ENCODE assay signal across 13 cellular contexts in genomic region chr13:41897126-41897525, GRCh38.
DNase-seq lines count a peak whose midpoint lies in the region; ATAC-seq, FAIRE-seq and TF ChIP-seq lines count a peak whose summit lies in the region.
"Had no signal": no experiment of that assay in that cellular context is flagged by ENCODE, and none has a peak within 500 bp of the region (broad histone marks: within the 10 kb centered on the region; RNA-seq: fewer than 3 reads in every experiment).

No MANE protein-coding gene starts in this region.

- no TSS peak for BruUV-seq in HepG2 (replicated peaks; lab: Mats Ljungman, UMichigan)
- no TSS peak for BruUV-seq in OCI-LY7 (replicated peaks; lab: Mats Ljungman, UMichigan)

- intact Hi-C loops in HepG2 (cut with micrococcal nuclease; ENCODE audit: unreplicated experiment), result no loop called here
- intact Hi-C loops in OCI-LY7 (cut with micrococcal nuclease; ENCODE audit: unreplicated experiment), result no loop called here

- H3K4me2 ChIP-seq in astrocyte (ENCODE audit: low read length) (no peak overlapping the region), HepG2 (ENCODE audit: low read depth, low read length) (no peak overlapping the region), OCI-LY7 (ENCODE audit: low read length) (no peak overlapping the region)
- H3K4me2 ChIP-seq: GM23338 had no signal

- peaks cover 7% of the 10 kb centered on the region for H3K36me3 Mint-ChIP-seq in astrocyte (ENCODE audit: low read depth, unreplicated experiment)

- H3K27me3 ChIP-seq in astrocyte (ENCODE audit: insufficient read depth, low read length) (no peaks in the 10 kb centered on the region), HepG2 (ENCODE audit: control insufficient read depth in 1 of 2, insufficient read depth in 2 of 2, low read length in 2 of 2) (no peaks in the 10 kb centered on the region)

- in situ Hi-C loops in HepG2 (cut with HindIII; ENCODE audit: extremely low pct_ligation_motif_present, low pct_unique_long_range_greater_than_20kb), result no loop called here

- POLR2A ChIA-PET in HepG2 (lab: Yijun Ruan, JAX) (no interaction called here), OCI-LY7 (lab: Charles Lee) (interaction anchor here (0.6 to 1.4 kb wide), 8 partner anchors 15 to 711 kb away, joined by 3 to 6 read pairs (median 4); partner anchors contain the start of gene VWA8)

- CTCF ChIA-PET in HepG2 (lab: Yijun Ruan, JAX; ENCODE audit: low intra/inter-chr PET ratio, low total read pairs), result no interaction called here
- CTCF ChIA-PET in OCI-LY7 (lab: Charles Lee; ENCODE audit: unreplicated experiment), result no interaction called here

- H3K27ac ChIP-seq in astrocyte (ENCODE audit: low read depth, low read length) (no peak overlapping the region), HepG2 (ENCODE audit: extremely low read length, insufficient read depth, low read length) (no peak overlapping the region), OCI-LY7 (ENCODE audit: low read depth, low read length, poor library complexity, severe bottlenecking) (no peak overlapping the region)

- H3K4me1 ChIP-seq in astrocyte (ENCODE audit: insufficient read depth, low read length), result no peaks in the 10 kb centered on the region
- peaks cover 10% of the 10 kb centered on the region for H3K4me1 ChIP-seq in HepG2 (ENCODE audit: insufficient read depth, low read length)
- no peaks in the 10 kb centered on the region for H3K4me1 ChIP-seq in OCI-LY7 (ENCODE audit: insufficient read depth, low read length, poor library complexity, severe bottlenecking)

- WGBS in HepG2 (ENCODE audit: low lambda C conversion rate), result 96% methylated on average over 2 of the region's 2 CpGs

- no peaks in the 10 kb centered on the region for H3K27me3 Mint-ChIP-seq in astrocyte (ENCODE audit: low read depth, unreplicated experiment)
- H3K27me3 Mint-ChIP-seq: B cell; CD4-positive, alpha-beta T cell had no signal

- TF ChIP-seq RAD21 in HepG2 (CRISPR knock-in tag; IDR thresholded peaks at IDR 0.05), result no peak

- H3K9me3 ChIP-seq in astrocyte (ENCODE audit: insufficient read depth, low read depth, low read length) (no peaks in the 10 kb centered on the region), HepG2 (ENCODE audit: low read length) (no peaks in the 10 kb centered on the region), OCI-LY7 (ENCODE audit: low read length) (no peaks in the 10 kb centered on the region)

- H3K9ac ChIP-seq in astrocyte (ENCODE audit: low read length) (no peak overlapping the region), HepG2 (ENCODE audit: insufficient read depth, low read depth, low read length) (no peak overlapping the region)

- peaks cover 11% of the 10 kb centered on the region for H3K4me1 Mint-ChIP-seq in astrocyte (ENCODE audit: low read depth, unreplicated experiment)
- H3K4me1 Mint-ChIP-seq: B cell had no signal

- H3K4me3 ChIP-seq in astrocyte (ENCODE audit: insufficient read depth, low read depth, low read length) (no peak overlapping the region), fibroblast of pulmonary artery (replicated peaks; ENCODE audit: low read depth, low read length) (no peak overlapping the region), HepG2 (replicated peaks in 1 of 3; ENCODE audit: insufficient read depth in 1 of 3, low read depth in 2 of 3, low read length in 3 of 3) (no peak overlapping the region), OCI-LY7 (ENCODE audit: low read depth, low read length, poor library complexity, severe bottlenecking) (no peak overlapping the region)
- H3K4me3 ChIP-seq: GM23338 had no signal

- DNase-seq in HCEC 1CT (peak; percentile 17), astrocyte (ENCODE audit: low read depth) (no peak), fibroblast of pulmonary artery (ENCODE audit: low read depth) (peak; percentile 28), HepG2 (ENCODE audit: low spot score) (no peak), GF-D8 (lab: John Stamatoyannopoulos, UW) (no peak), foreskin melanocyte (no peak), OCI-LY7 (ENCODE audit: low spot score) (no peak)
- DNase-seq: C1 segment of cervical spinal cord; CD4-positive, alpha-beta T cell; DMS79; H7 had no signal

- TF ChIP-seq POLR2A in HepG2 (IDR thresholded peaks at IDR 0.05; ENCODE audit: insufficient read depth in 1 of 2, low read depth in 2 of 2, low read length in 2 of 2), result no peak

- no peak for ATAC-seq in HepG2
- ATAC-seq: GM23338 had no signal

- TF ChIP-seq EP300 in HepG2 (IDR thresholded peaks at IDR 0.05; ENCODE audit: low read depth in 2 of 2, low read length in 2 of 2) (no peak), HepG2 (CRISPR knock-in tag; IDR thresholded peaks at IDR 0.05; ENCODE audit: borderline replicate concordance) (no peak)

- no peaks in the 10 kb centered on the region for H3K9me2 ChIP-seq in OCI-LY7 (ENCODE audit: insufficient read depth, low read length)

- no peaks in the 10 kb centered on the region for H3K79me2 ChIP-seq in astrocyte (ENCODE audit: insufficient read depth, low read length)
- no peaks in the 10 kb centered on the region for H3K79me2 ChIP-seq in HepG2 (ENCODE audit: insufficient read depth, low read length)
- H3K79me2 ChIP-seq in OCI-LY7 (ENCODE audit: insufficient read depth, low read depth, low read length), result no peaks in the 10 kb centered on the region

- H2AFZ ChIP-seq in astrocyte (ENCODE audit: low read depth, low read length), result no peak overlapping the region
- no peak overlapping the region for H2AFZ ChIP-seq in HepG2 (ENCODE audit: low read length)
- no peak overlapping the region for H2AFZ ChIP-seq in OCI-LY7 (ENCODE audit: low read length)
- H2AFZ ChIP-seq: GM23338 had no signal

- H4K20me1 ChIP-seq in astrocyte (ENCODE audit: insufficient read depth, low read length) (no peaks in the 10 kb centered on the region), HepG2 (ENCODE audit: insufficient read depth, low read length) (no peaks in the 10 kb centered on the region), OCI-LY7 (ENCODE audit: insufficient read depth, low read length) (no peaks in the 10 kb centered on the region)

- FAIRE-seq in astrocyte (lab: Jason Lieb, UNC) (no peak), HepG2 (lab: Jason Lieb, UNC) (no peak)

- H3K36me3 ChIP-seq in astrocyte (ENCODE audit: insufficient read depth, low read length), result no peaks in the 10 kb centered on the region
- no peaks in the 10 kb centered on the region for H3K36me3 ChIP-seq in HepG2 (replicated peaks in 1 of 2; ENCODE audit: control insufficient read depth in 1 of 2, insufficient read depth in 2 of 2, low read length in 2 of 2)
- H3K36me3 ChIP-seq in OCI-LY7 (ENCODE audit: insufficient read depth, low read length), result 0 out of 2 replicates have a peak, but pooled peaks cover 4% of the 10 kb centered on the region

- no peak for TF ChIP-seq CTCF in astrocyte (IDR thresholded peaks at IDR 0.05; ENCODE audit: insufficient read depth, low read depth, low read length)
- TF ChIP-seq CTCF in fibroblast of pulmonary artery (IDR thresholded peaks at IDR 0.05; ENCODE audit: low read length, missing control alignments), result no peak
- no peak for TF ChIP-seq CTCF in HepG2 (CRISPR knock-in tag; IDR thresholded peaks at IDR 0.05)
- no peak for TF ChIP-seq CTCF in OCI-LY7 (conservative IDR thresholded peaks at IDR 0.05; ENCODE audit: low read length)

- H3K9me3 Mint-ChIP-seq in astrocyte (ENCODE audit: unreplicated experiment), result peaks cover 2% of the 10 kb centered on the region
- H3K9me3 Mint-ChIP-seq: CD4-positive, alpha-beta T cell; GM23338 had no signal

- peak overlapping the region; percentile 30 for H3K27ac Mint-ChIP-seq in astrocyte (ENCODE audit: unreplicated experiment)
- H3K27ac Mint-ChIP-seq: B cell; CD4-positive, alpha-beta T cell; GM23338 had no signal

- no peak overlapping the region for H3K4me3 Mint-ChIP-seq in astrocyte (ENCODE audit: unreplicated experiment)
- H3K4me3 Mint-ChIP-seq: B cell; CD4-positive, alpha-beta T cell; GM23338 had no signal

TF ChIP-seq in HepG2, 621 proteins besides CTCF, POLR2A, EP300 and RAD21 (continues in another document):
- TF ChIP-seq THAP9 (CRISPR knock-in tag; IDR thresholded peaks at IDR 0.05; ENCODE audit: borderline replicate concordance) (no peak), GZF1 (CRISPR knock-in tag; IDR thresholded peaks at IDR 0.05) (no peak), ZNF891 (CRISPR knock-in tag; IDR thresholded peaks at IDR 0.05) (no peak), CENPX (CRISPR knock-in tag; IDR thresholded peaks at IDR 0.05) (no peak), RBAK (CRISPR knock-in tag; IDR thresholded peaks at IDR 0.05) (no peak), NFE2 (CRISPR knock-in tag; IDR thresholded peaks at IDR 0.05) (no peak), CHCHD3 (CRISPR knock-in tag; IDR thresholded peaks at IDR 0.05) (no peak)

Comparison
In these comparisons a context has a peak if more than half of its experiments do, and no peak if none do; other contexts are left out.
1. DNase-seq: peak in HCEC 1CT (single experiment) and fibroblast of pulmonary artery (single experiment); none in astrocyte (single experiment), HepG2 (single experiment), GF-D8 (single experiment), foreskin melanocyte (single experiment) and OCI-LY7 (single experiment).